Comparison of ENCODE assay signal across 8 cellular contexts in the genomic region with DNA sequence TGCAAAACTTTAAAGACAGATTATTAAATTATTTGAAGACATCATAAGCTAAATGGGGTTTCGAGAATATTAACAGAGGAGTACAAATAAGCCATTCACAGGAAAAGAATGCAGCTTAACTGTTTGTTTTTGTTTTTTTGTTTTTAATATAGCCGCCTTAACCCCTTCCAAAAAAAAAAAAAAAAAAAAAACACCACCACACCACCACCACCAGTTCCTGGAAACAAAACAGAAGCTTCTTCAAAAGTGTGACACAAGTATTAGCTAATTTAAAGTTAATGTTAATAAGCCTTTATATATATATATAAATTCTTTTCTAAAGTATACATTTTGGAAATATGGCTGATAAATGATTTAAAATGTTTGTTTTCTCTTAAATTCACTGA. TPM values are rescaled to one million over a fixed set of nuclear protein-coding genes. Genes with fewer than 3 reads are reported as not detected.
DNase-seq lines count a peak whose midpoint lies in the region; ATAC-seq and TF ChIP-seq lines count a peak whose summit lies in the region.

No MANE protein-coding gene starts in this region.

- H3K4me3 ChIP-seq in Caco-2 (ENCODE audit: low read depth, low read length), result peak overlapping the region; percentile 76
- H3K4me3 ChIP-seq in PC-3 (ENCODE audit: low read length), result peak overlapping the region; percentile 93
- H3K4me3 ChIP-seq in endodermal cell (ENCODE audit: low read length), result peak overlapping the region; percentile 99
- peak overlapping the region; percentile 97 for H3K4me3 ChIP-seq in ovary

- H3K27ac Mint-ChIP-seq in Caco-2 (ENCODE audit: unreplicated experiment) (peak overlapping the region; percentile 53), endodermal cell (peak overlapping the region; percentile 63)

- H4K20me1 ChIP-seq in PC-3 (ENCODE audit: low read length), result no peaks in the 10 kb centered on the region

- DNase-seq in Caco-2, result no peak
- DNase-seq in PC-3, result no peak
- no peak for DNase-seq in endodermal cell
- DNase-seq in ovary, result no peak
- DNase-seq in NCI-H1092 (lab: John Stamatoyannopoulos, UW), result no peak
- no peak for DNase-seq in cerebellar nuclear complex (lab: John Stamatoyannopoulos, UW)
- no peak for DNase-seq in NCI-H1694 treated with DMSO at 0.1 percent for 48 hours (lab: John Stamatoyannopoulos, UW)

- H3K36me3 ChIP-seq in Caco-2 (ENCODE audit: control insufficient read depth, insufficient read depth, low read length) (no peaks in the 10 kb centered on the region), PC-3 (ENCODE audit: low read depth, low read length) (no peaks in the 10 kb centered on the region), endodermal cell (ENCODE audit: control insufficient read depth, insufficient read depth, low read length) (peaks cover 36% of the 10 kb centered on the region), ovary (no peaks in the 10 kb centered on the region)

- H3K9me3 ChIP-seq in Caco-2 (no peaks in the 10 kb centered on the region), PC-3 (ENCODE audit: low read length) (no peaks in the 10 kb centered on the region), endodermal cell (ENCODE audit: control insufficient read depth, low read length) (no peaks in the 10 kb centered on the region), ovary (no peaks in the 10 kb centered on the region)

- 25% methylated on average over 2 of the region's 2 CpGs; no CpG with 5 or more reads in 1 of the 2 experiments for WGBS in endodermal cell (ENCODE audit: insufficient coverage in 1 of 2, insufficient read length in 1 of 2), 2 experiments
- WGBS in ovary, 3 donors, result 1 to 12% (median 6%) methylated on average over 2 of the region's 2 CpGs

- peak overlapping the region; percentile 75; the same call in 1 of the 2 replicates for H2AFZ ChIP-seq in PC-3 (ENCODE audit: low read length)

- TF ChIP-seq POLR2A in ovary (IDR thresholded peaks at IDR 0.05), result no peak

- CTCF ChIA-PET in Caco-2 (lab: Charles Lee) (interaction anchor here (0.7 kb wide), 1 partner anchor 132 kb away, joined by 4 read pairs; no protein-coding TSS in a partner anchor), PC-3 (lab: Charles Lee) (no interaction called here)

- H3K4me1 ChIP-seq in Caco-2 (peaks cover 12% of the 10 kb centered on the region), PC-3 (ENCODE audit: insufficient read depth, low read length) (peaks cover 9% of the 10 kb centered on the region), endodermal cell (ENCODE audit: control insufficient read depth, insufficient read depth, low read length) (no peaks in the 10 kb centered on the region), ovary (ENCODE audit: insufficient read depth) (peaks cover 1% of the 10 kb centered on the region)

- H3K36me3 Mint-ChIP-seq in Caco-2 (ENCODE audit: insufficient read depth, unreplicated experiment) (peaks cover 17% of the 10 kb centered on the region), endodermal cell (ENCODE audit: low read depth) (peaks cover 9% of the 10 kb centered on the region)

- POLR2A ChIA-PET in Caco-2 (lab: Charles Lee) (interaction anchor here (0.6 kb wide), 1 partner anchor 225 kb away, joined by 4 read pairs; no protein-coding TSS in a partner anchor), PC-3 (lab: Charles Lee; ENCODE audit: unreplicated experiment) (interaction anchor here (0.6 kb wide), 1 partner anchor 23 kb away, joined by 3 read pairs; no protein-coding TSS in a partner anchor)

- H3K4me3 Mint-ChIP-seq in Caco-2 (ENCODE audit: unreplicated experiment) (peak overlapping the region; percentile 94), endodermal cell (peak overlapping the region; percentile 83)

- H3K4me1 Mint-ChIP-seq in Caco-2 (ENCODE audit: low read depth, unreplicated experiment), result no peaks in the 10 kb centered on the region
- H3K4me1 Mint-ChIP-seq in endodermal cell, result peaks cover 17% of the 10 kb centered on the region

- ATAC-seq in PC-3 (no peak), GM19035 (IDR thresholded peaks at IDR 0.05; ENCODE audit: unreplicated experiment) (no peak)

- H3K27me3 Mint-ChIP-seq in Caco-2 (ENCODE audit: insufficient read depth, unreplicated experiment) (no peaks in the 10 kb centered on the region), endodermal cell (ENCODE audit: insufficient read depth) (no peaks in the 10 kb centered on the region)

- TF ChIP-seq EP300 in ovary (IDR thresholded peaks at IDR 0.05), result no peak

- peak overlapping the region; percentile 93 for H3K4me2 ChIP-seq in PC-3 (ENCODE audit: low read length)

- peaks cover 33% of the 10 kb centered on the region for H3K79me2 ChIP-seq in PC-3 (ENCODE audit: low read length)

- H3K27ac ChIP-seq in PC-3 (ENCODE audit: low read length), result no peak overlapping the region
- H3K27ac ChIP-seq in endodermal cell (ENCODE audit: low read depth, low read length), result no peak overlapping the region
- no peak overlapping the region for H3K27ac ChIP-seq in ovary

- H3K27me3 ChIP-seq in Caco-2 (replicated peaks; ENCODE audit: control insufficient read depth, insufficient read depth, low read length), result no peaks in the 10 kb centered on the region
- H3K27me3 ChIP-seq in PC-3 (ENCODE audit: low read length), result no peaks in the 10 kb centered on the region
- H3K27me3 ChIP-seq in endodermal cell (ENCODE audit: control insufficient read depth, insufficient read depth, low read length, poor library complexity, severe bottlenecking), result no peaks in the 10 kb centered on the region
- H3K27me3 ChIP-seq in ovary, result no peaks in the 10 kb centered on the region

- no peaks in the 10 kb centered on the region for H3F3A ChIP-seq in PC-3 (ENCODE audit: low read length, unreplicated experiment)

- BruUV-seq in Caco-2 (replicated peaks; lab: Mats Ljungman, UMichigan), result no TSS peak
- BruUV-seq in PC-3 (replicated peaks; lab: Mats Ljungman, UMichigan), result no TSS peak

- H3K9ac ChIP-seq in PC-3 (ENCODE audit: low read length) (peak overlapping the region; percentile 75), endodermal cell (ENCODE audit: extremely low read depth, low read length, poor library complexity, severe bottlenecking) (peak overlapping the region; percentile 70)

- no peaks in the 10 kb centered on the region for H3K9me2 ChIP-seq in PC-3 (replicated peaks; ENCODE audit: low read length)

- H3K9me3 Mint-ChIP-seq in Caco-2 (ENCODE audit: unreplicated experiment) (no peaks in the 10 kb centered on the region), endodermal cell (no peaks in the 10 kb centered on the region)

- no peak for TF ChIP-seq CTCF in Caco-2 (IDR thresholded peaks at IDR 0.05; ENCODE audit: insufficient read depth in 1 of 2, low read depth in 1 of 2, low read length in 1 of 2, severe bottlenecking in 1 of 2, unreplicated experiment in 1 of 2)
- TF ChIP-seq CTCF in PC-3 (conservative IDR thresholded peaks at IDR 0.05; ENCODE audit: low read depth, low read length), result no peak
- TF ChIP-seq CTCF in endodermal cell (conservative IDR thresholded peaks at IDR 0.05), result no peak
- TF ChIP-seq CTCF in ovary (IDR thresholded peaks at IDR 0.05), result no peak

- intact Hi-C loops in Caco-2 (cut with micrococcal nuclease; ENCODE audit: unreplicated experiment), result loop anchor here (2.0 kb wide), 1 partner anchor 72 kb away; no protein-coding TSS in a partner anchor
- intact Hi-C loops in PC-3 (cut with micrococcal nuclease), result loop anchor here (10.0 kb wide), 1 partner anchor 1650 kb away; no protein-coding TSS in a partner anchor
- intact Hi-C loops in ovary (cut with DNase I), result loop anchor here in 1 of 4 donors (10.0 kb wide), 1 partner anchor 210 kb away; a partner anchor contains a TSS

RNA-seq across cellular contexts. Expression of a gene that starts 1.3 kb away (rescaled TPM):
- 19.7 and 22.4 TPM in 2 replicates for total RNA-seq in Caco-2 (2022)
- total RNA-seq in PC-3 (2014; rRNA removed), result 15.2 and 20.3 TPM in 2 replicates
- 10 to 100 TPM; 76.7 to 83.9 TPM for total RNA-seq in endodermal cell
- polyA plus RNA-seq in endodermal cell (2013, experiment 1 of 2), result 28.8 TPM
- polyA plus RNA-seq in endodermal cell (2013, experiment 2 of 2), result 31.4 TPM
- 10 to 100 TPM in 6 of 7 donors, 1 to 10 TPM in 1; 8.8 to 23.1 (median 15.0) TPM for total RNA-seq in ovary
- polyA plus RNA-seq in ovary, result 10 to 100 TPM in 1 of 2 donors, 1 to 10 TPM in 1; 6.6 to 13.3 TPM
